Comparison of ENCODE assay signal across 17 cellular contexts in the genomic region with DNA sequence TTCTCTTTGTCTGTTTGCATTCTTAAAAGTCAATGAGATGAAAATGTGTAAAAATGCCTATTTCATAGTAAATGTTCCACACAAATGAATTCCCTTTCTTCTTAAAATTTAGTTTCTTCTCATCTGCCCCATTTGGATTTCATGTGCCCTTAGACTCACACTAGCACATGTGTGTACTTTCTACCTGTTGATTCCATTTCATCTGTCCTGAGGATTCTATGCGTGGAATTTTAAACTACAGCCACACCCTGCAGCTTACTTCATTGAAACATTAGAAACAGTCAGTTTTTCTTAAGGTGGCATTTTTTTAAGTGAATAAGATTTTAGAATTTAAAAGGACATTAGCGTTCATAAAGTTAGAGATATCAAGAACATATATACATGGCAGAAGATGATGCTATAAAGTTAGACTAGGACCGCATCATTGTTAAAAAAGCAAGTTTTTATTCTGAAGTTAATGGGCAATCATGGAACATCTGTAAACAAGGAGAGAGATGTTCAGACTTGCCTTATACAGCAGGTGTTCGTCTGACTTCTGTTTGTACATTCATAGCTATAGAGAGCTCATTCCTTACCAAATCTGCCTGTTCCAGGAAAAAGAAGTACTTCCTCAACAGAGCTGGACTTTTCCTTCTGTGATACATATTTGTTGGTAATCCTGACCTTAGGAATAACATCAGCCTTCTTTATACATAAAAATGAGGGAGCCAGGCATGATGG.
DNase-seq lines count a peak whose midpoint lies in the region; ATAC-seq and TF ChIP-seq lines count a peak whose summit lies in the region.
"Had no signal": no experiment of that assay in that cellular context is flagged by ENCODE, and none has a peak within 500 bp of the region (broad histone marks: within the 10 kb centered on the region; RNA-seq: fewer than 3 reads in every experiment).

No MANE protein-coding gene starts in this region.

- ATAC-seq in RWPE2 (ENCODE audit: low read depth) (peak; percentile 19; the same call in 1 of the 3 replicates), SK-N-SH treated with all-trans-retinoic acid at 6 μM for 48 hours (no peak), HG02610 (IDR thresholded peaks at IDR 0.05; ENCODE audit: unreplicated experiment) (no peak)
- ATAC-seq: GM12878 had no signal

- DNase-seq in DMS53 (lab: John Stamatoyannopoulos, UW) = peak; percentile 37
- no peak for DNase-seq in DMS53 treated with DMSO at 0.1 percent for 48 hours (lab: John Stamatoyannopoulos, UW; ENCODE audit: unreplicated experiment)
- DNase-seq in HPDE6-E6E7 (ENCODE audit: extremely low spot score) = peak; percentile 19
- no peak for DNase-seq in RWPE2 (ENCODE audit: low spot score)
- DNase-seq in islet precursor cell = no peak
- DNase-seq: 8988T, COR-L47, DMS79, H9, MV-4-11, NCI-H1436 treated with DMSO at 0.1 percent for 48 hours had no signal

- no peaks in the 10 kb centered on the region for H3K27me3 Mint-ChIP-seq in nephron (ENCODE audit: low read depth)

- no peaks in the 10 kb centered on the region for H3K9me3 ChIP-seq in RWPE2 (ENCODE audit: severe bottlenecking)

- no peaks in the 10 kb centered on the region for H3K36me3 ChIP-seq in RWPE2 (ENCODE audit: low read depth)

- peak overlapping the region; percentile 22 for H3K27ac ChIP-seq in RWPE2 (ENCODE audit: poor library complexity, severe bottlenecking)
- H3K27ac ChIP-seq: C4-2B had no signal

- H3K27ac Mint-ChIP-seq in nephron = peak overlapping the region in 2 of 3 experiments; percentile 7 to 31
- H3K27ac Mint-ChIP-seq: H9; T-helper 1 cell treated with Interleukin-12 subunit alpha and Interleukin-12 subunit beta and Interleukin-4 antibody, amounts not matched to agents 30 μg/mL and 1 μg/mL, for 36 hours had no signal

- H3K4me1 Mint-ChIP-seq in nephron = peaks cover 21% of the 10 kb centered on the region

- H3K9me3 Mint-ChIP-seq in nephron = peaks cover 7% of the 10 kb centered on the region
- H3K9me3 Mint-ChIP-seq: T-helper 1 cell treated with Interleukin-12 subunit alpha and Interleukin-12 subunit beta and Interleukin-4 antibody, amounts not matched to agents 30 μg/mL and 1 μg/mL, for 36 hours had no signal

- peaks cover 7% of the 10 kb centered on the region for H3K36me3 Mint-ChIP-seq in nephron (ENCODE audit: low read depth)

- no peak overlapping the region for H3K4me3 ChIP-seq in RWPE2 (ENCODE audit: severe bottlenecking)
- H3K4me3 ChIP-seq: GM12878 had no signal

- peak overlapping the region in 2 of 3 experiments; percentile 37 to 40 for H3K4me3 Mint-ChIP-seq in nephron
- H3K4me3 Mint-ChIP-seq: H9; T-helper 1 cell treated with Interleukin-12 subunit alpha and Interleukin-12 subunit beta and Interleukin-4 antibody, amounts not matched to agents 30 μg/mL and 1 μg/mL, for 36 hours had no signal

- H3K27me3 ChIP-seq in RWPE2 (ENCODE audit: insufficient read depth, poor library complexity, severe bottlenecking) = no peaks in the 10 kb centered on the region

- peaks cover 16% of the 10 kb centered on the region for H3K4me1 ChIP-seq in RWPE2 (ENCODE audit: insufficient read depth, poor library complexity, severe bottlenecking)

- TF ChIP-seq CTCF in RWPE2 (IDR thresholded peaks at IDR 0.05; ENCODE audit: poor library complexity, severe bottlenecking) (no peak), nephron (IDR thresholded peaks at IDR 0.05; ENCODE audit: unreplicated experiment in 3 of 3) (no peak)

TF ChIP-seq in SK-N-SH treated with all-trans-retinoic acid at 6 μM for 48 hours, 23 proteins besides CTCF, POLR2A, EP300 and RAD21:
- TF ChIP-seq PPARA (CRISPR knock-in tag; IDR thresholded peaks at IDR 0.05; ENCODE audit: borderline replicate concordance) = no peak
- TF ChIP-seq ZNF8 (CRISPR knock-in tag; IDR thresholded peaks at IDR 0.05) = no peak
- TF ChIP-seq ZNF70 (CRISPR knock-in tag; IDR thresholded peaks at IDR 0.05) = no peak
- TF ChIP-seq RARB (CRISPR knock-in tag; IDR thresholded peaks at IDR 0.05) = no peak
- TF ChIP-seq ZC3H10 (CRISPR knock-in tag; IDR thresholded peaks at IDR 0.05) = no peak
- TF ChIP-seq, protein P1, sequence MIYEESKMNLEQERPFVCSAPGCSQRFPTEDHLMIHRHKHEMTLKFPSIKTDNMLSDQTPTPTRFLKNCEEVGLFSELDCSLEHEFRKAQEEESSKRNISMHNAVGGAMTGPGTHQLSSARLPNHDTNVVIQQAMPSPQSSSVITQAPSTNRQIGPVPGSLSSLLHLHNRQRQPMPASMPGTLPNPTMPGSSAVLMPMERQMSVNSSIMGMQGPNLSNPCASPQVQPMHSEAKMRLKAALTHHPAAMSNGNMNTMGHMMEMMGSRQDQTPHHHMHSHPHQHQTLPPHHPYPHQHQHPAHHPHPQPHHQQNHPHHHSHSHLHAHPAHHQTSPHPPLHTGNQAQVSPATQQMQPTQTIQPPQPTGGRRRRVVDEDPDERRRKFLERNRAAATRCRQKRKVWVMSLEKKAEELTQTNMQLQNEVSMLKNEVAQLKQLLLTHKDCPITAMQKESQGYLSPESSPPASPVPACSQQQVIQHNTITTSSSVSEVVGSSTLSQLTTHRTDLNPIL (CRISPR knock-in tag; IDR thresholded peaks at IDR 0.05; ENCODE audit: low read depth) = no peak
- no peak for TF ChIP-seq TCF4 (CRISPR knock-in tag; IDR thresholded peaks at IDR 0.05; ENCODE audit: borderline replicate concordance)
- TF ChIP-seq, protein P2, sequence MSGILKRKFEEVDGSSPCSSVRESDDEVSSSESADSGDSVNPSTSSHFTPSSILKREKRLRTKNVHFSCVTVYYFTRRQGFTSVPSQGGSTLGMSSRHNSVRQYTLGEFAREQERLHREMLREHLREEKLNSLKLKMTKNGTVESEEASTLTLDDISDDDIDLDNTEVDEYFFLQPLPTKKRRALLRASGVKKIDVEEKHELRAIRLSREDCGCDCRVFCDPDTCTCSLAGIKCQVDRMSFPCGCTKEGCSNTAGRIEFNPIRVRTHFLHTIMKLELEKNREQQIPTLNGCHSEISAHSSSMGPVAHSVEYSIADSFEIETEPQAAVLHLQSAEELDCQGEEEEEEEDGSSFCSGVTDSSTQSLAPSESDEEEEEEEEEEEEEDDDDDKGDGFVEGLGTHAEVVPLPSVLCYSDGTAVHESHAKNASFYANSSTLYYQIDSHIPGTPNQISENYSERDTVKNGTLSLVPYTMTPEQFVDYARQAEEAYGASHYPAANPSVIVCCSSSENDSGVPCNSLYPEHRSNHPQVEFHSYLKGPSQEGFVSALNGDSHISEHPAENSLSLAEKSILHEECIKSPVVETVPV (CRISPR knock-in tag; IDR thresholded peaks at IDR 0.05) = no peak
- no peak for TF ChIP-seq OSR1 (CRISPR knock-in tag; IDR thresholded peaks at IDR 0.05)
- no peak for TF ChIP-seq GLIS3 (CRISPR knock-in tag; IDR thresholded peaks at IDR 0.05)
- no peak for TF ChIP-seq TSHZ2 (CRISPR knock-in tag; IDR thresholded peaks at IDR 0.05)
- TF ChIP-seq ARNTL (CRISPR knock-in tag; IDR thresholded peaks at IDR 0.05; ENCODE audit: borderline replicate concordance, low read depth) = no peak
- no peak for TF ChIP-seq ESRRG (CRISPR knock-in tag; IDR thresholded peaks at IDR 0.05)
- TF ChIP-seq SNAI2 (CRISPR knock-in tag; IDR thresholded peaks at IDR 0.05) = no peak

Comparison
In these comparisons a context has a peak if more than half of its experiments do, and no peak if none do; other contexts are left out.
1. DNase-seq: peak in DMS53 (single experiment) and HPDE6-E6E7 (single experiment); none in DMS53 treated with DMSO at 0.1 percent for 48 hours (single experiment), RWPE2 (single experiment) and islet precursor cell (single experiment).